23 cellular contexts compared by ENCODE assay signal in genomic region chr16:86306046-86306644, GRCh38.
DNase-seq lines count a peak whose midpoint lies in the region; ATAC-seq and TF ChIP-seq lines count a peak whose summit lies in the region.
"Had no signal": no experiment of that assay in that cellular context is flagged by ENCODE, and none has a peak within 500 bp of the region (broad histone marks: within the 10 kb centered on the region; RNA-seq: fewer than 3 reads in every experiment).

No MANE protein-coding gene starts in this region.

- H3K9me3 ChIP-seq in esophagus muscularis mucosa (no peaks in the 10 kb centered on the region), vagina (no peaks in the 10 kb centered on the region)
- H3K9me3 ChIP-seq: BE2C, prostate gland had no signal

- no peak for TF ChIP-seq EP300 in esophagus muscularis mucosa (IDR thresholded peaks at IDR 0.05)

- H3K4me1 ChIP-seq in esophagus muscularis mucosa (peaks cover 3 to 46% (median 32%) of the 10 kb centered on the region in 4 donors), vagina (peaks cover 29% of the 10 kb centered on the region)
- H3K4me1 ChIP-seq: BE2C, prostate gland had no signal

- DNase-seq in HFF-Myc (ENCODE audit: extremely low read depth, low read depth) (peak; percentile 45), esophagus muscularis mucosa (ENCODE audit: extremely low spot score) (no peak), iris pigment epithelial cell (ENCODE audit: low read depth) (peak; percentile 68), vagina (ENCODE audit: extremely low spot score in 2 of 2) (no peak), NCI-H187 (lab: John Stamatoyannopoulos, UW) (no peak), NCI-H2081 (lab: John Stamatoyannopoulos, UW) (no peak)
- DNase-seq: activated CD4-positive, alpha-beta T cell treated with anti-CD3 and anti-CD28 coated beads, Interleukin-2, amount 10 ng/mL, durations not matched to agents 7 days and 5 days; activated naive CD4-positive, alpha-beta T cell treated with anti-CD3 and anti-CD28 coated beads, Interleukin-2, amount 50 U/mL, for 16 hours; aorta; BE2C; caudate nucleus; COR-L47; DMS79 treated with DMSO at 0.1 percent for 48 hours; dorsolateral prefrontal cortex; KG1; NCI-H1436; OCI-M1; WERI-Rb-1 had no signal

- 84% methylated on average over 7 of the region's 7 CpGs for WGBS in esophagus muscularis mucosa

- no peak overlapping the region for H3K4me3 ChIP-seq in HFF-Myc (replicated peaks; ENCODE audit: low read depth, low read length)
- no peak overlapping the region for H3K4me3 ChIP-seq in esophagus muscularis mucosa
- no peak overlapping the region for H3K4me3 ChIP-seq in vagina
- H3K4me3 ChIP-seq: dorsolateral prefrontal cortex, lung, prostate gland, skin epidermis had no signal

- ATAC-seq in GM19395 (IDR thresholded peaks at IDR 0.05; ENCODE audit: unreplicated experiment) = no peak
- no peak for ATAC-seq in HG03439 (IDR thresholded peaks at IDR 0.05; ENCODE audit: unreplicated experiment)

- H3K27ac ChIP-seq in esophagus muscularis mucosa (replicated peaks in 1 of 4) = peak overlapping the region; percentile 49 to 92 (median 92)
- H3K27ac ChIP-seq in vagina = peak overlapping the region; percentile 53
- H3K27ac ChIP-seq: dorsolateral prefrontal cortex, skin epidermis, WERI-Rb-1 had no signal

- H3K36me3 ChIP-seq in esophagus muscularis mucosa = no peaks in the 10 kb centered on the region
- no peaks in the 10 kb centered on the region for H3K36me3 ChIP-seq in vagina
- H3K36me3 ChIP-seq: BE2C, prostate gland, WERI-Rb-1 had no signal

- TF ChIP-seq CTCF in HFF-Myc (IDR thresholded peaks at IDR 0.05; ENCODE audit: low read depth, low read length, missing control alignments) (no peak), esophagus muscularis mucosa (IDR thresholded peaks at IDR 0.05) (no peak), vagina (IDR thresholded peaks at IDR 0.05) (no peak)

- H3K27me3 ChIP-seq in esophagus muscularis mucosa (no peaks in the 10 kb centered on the region), vagina (no peaks in the 10 kb centered on the region)

- intact Hi-C loops in esophagus muscularis mucosa (cut with DNase I) (loop anchor here (5.0 to 10.0 kb wide), 2 partner anchors 36 to 111 kb away; no protein-coding TSS in a partner anchor), vagina (cut with DNase I) (no loop called here)

- TF ChIP-seq POLR2A in esophagus muscularis mucosa (IDR thresholded peaks at IDR 0.05; ENCODE audit: low read depth) (no peak), vagina (IDR thresholded peaks at IDR 0.05) (no peak)

Comparison
In these comparisons a context has a peak if more than half of its experiments do, and no peak if none do; other contexts are left out.
1. DNase-seq: peak in HFF-Myc (single experiment) and iris pigment epithelial cell (single experiment); none in esophagus muscularis mucosa (single experiment), vagina (0 of 2), NCI-H187 (0 of 2) and NCI-H2081 (0 of 2).